Comparison of ENCODE assay signal across 33 cellular contexts in genomic region chr5:57979671-57980070, GRCh38.
"Had no signal": no experiment of that assay in that cellular context is flagged by ENCODE, and none has a peak within 500 bp of the region (broad histone marks: within the 10 kb centered on the region; RNA-seq: fewer than 3 reads in every experiment).

No MANE protein-coding gene starts in this region.

- DNase-seq: Karpas-422, Kasumi-1, MG63, MM.1S, MV-4-11, NCI-H1048, NCI-H1092, NCI-H1092 treated with DMSO at 0.1 percent for 48 hours, NCI-H1105, NCI-H1105 treated with DMSO at 0.1 percent for 48 hours, NCI-H1417, NCI-H1417 treated with DMSO at 0.1 percent for 48 hours, NCI-H1436, NCI-H1436 treated with DMSO at 0.1 percent for 48 hours, NCI-H146, NCI-H1694, NCI-H1694 treated with DMSO at 0.1 percent for 48 hours, NCI-H187, NCI-H187 treated with DMSO at 0.1 percent for 48 hours, NCI-H1930, NCI-H2029, NCI-H2081, NCI-H2081 treated with DMSO at 0.1 percent for 48 hours, NCI-H2107, NCI-H2171, NCI-H2171 treated with DMSO at 0.1 percent for 48 hours, NCI-H2227 treated with DMSO at 0.1 percent for 48 hours, NCI-H226, NCI-H345, NCI-H446, NCI-H446 treated with DMSO at 0.1 percent for 48 hours, NCI-H510A, NCI-H510A treated with DMSO at 0.1 percent for 48 hours had no signal
